Comparison of ENCODE assay signal across 21 cellular contexts in genomic region chr11:77143405-77144020, GRCh38. TPM values are rescaled to one million over a fixed set of nuclear protein-coding genes. Genes with fewer than 3 reads are reported as not detected.
A peak's percentile ranks its signal among the peaks of the same experiment; 100 is the strongest.
DNase-seq lines count a peak whose midpoint lies in the region; ATAC-seq, FAIRE-seq and TF ChIP-seq lines count a peak whose summit lies in the region.
"Had no signal": no experiment of that assay in that cellular context is flagged by ENCODE, and none has a peak within 500 bp of the region (broad histone marks: within the 10 kb centered on the region; RNA-seq: fewer than 3 reads in every experiment).

No MANE protein-coding gene starts in this region.

- no peak overlapping the region for H2AFZ ChIP-seq in K562 (ENCODE audit: low read depth, low read length)
- H2AFZ ChIP-seq: GM23248 had no signal

- peak overlapping the region; percentile 57 for H3K27ac Mint-ChIP-seq in nephron progenitor cell
- H3K27ac Mint-ChIP-seq: CD8-positive, alpha-beta T cell had no signal

- FAIRE-seq in K562 (lab: Jason Lieb, UNC), result no peak
- FAIRE-seq: D721Med, G401.6 had no signal

- TF ChIP-seq CTCF in K562 (IDR thresholded peaks at IDR 0.05 in 2 of 3, conservative IDR thresholded peaks at IDR 0.05 in 1 of 3; ENCODE audit: insufficient read depth in 2 of 3, low read depth in 1 of 3, low read length in 3 of 3) (no peak), nephron progenitor cell (IDR thresholded peaks at IDR 0.05) (no peak)

- peaks cover 0 to 7% of the 10 kb centered on the region in 2 experiments; a peak in 4 of 5 replicates for H3K4me1 ChIP-seq in K562 (replicated peaks in 1 of 2; ENCODE audit: control insufficient read depth in 2 of 2, insufficient read depth in 2 of 2, low read length in 2 of 2)

- BruUV-seq in K562 (replicated peaks; lab: Mats Ljungman, UMichigan), result no TSS peak

- H3K79me2 ChIP-seq in K562 (ENCODE audit: control insufficient read depth, insufficient read depth, low read length), result no peaks in the 10 kb centered on the region

- intact Hi-C loops in Right ventricle myocardium superior (cut with DNase I) (no loop called here), cardiac septum (cut with DNase I) (no loop called here), K562 (cut with micrococcal nuclease) (no loop called here)

- no peak for TF ChIP-seq RAD21 in K562 (CRISPR knock-in tag; conservative IDR thresholded peaks at IDR 0.05 in 1 of 2, IDR thresholded peaks at IDR 0.05 in 1 of 2)

- H3K9me3 Mint-ChIP-seq in nephron progenitor cell, result no peaks in the 10 kb centered on the region
- H3K9me3 Mint-ChIP-seq: CD8-positive, alpha-beta T cell had no signal

- ATAC-seq in Right ventricle myocardium superior (ENCODE audit: poor library complexity), result no peak
- no peak for ATAC-seq in K562
- no peak for ATAC-seq in HG03025 (IDR thresholded peaks at IDR 0.05; ENCODE audit: low FRiP score, unreplicated experiment)
- no peak for ATAC-seq in GM18873 (IDR thresholded peaks at IDR 0.05; ENCODE audit: low FRiP score, unreplicated experiment)
- ATAC-seq in GM18861 (IDR thresholded peaks at IDR 0.05; ENCODE audit: unreplicated experiment), result no peak
- ATAC-seq: CD8-positive, alpha-beta T cell had no signal

- H3K27me3 Mint-ChIP-seq in nephron progenitor cell (ENCODE audit: low read depth, poor library complexity), result peaks cover 32% of the 10 kb centered on the region

- POLR2A ChIA-PET in K562 (lab: Yijun Ruan, JAX), result interaction anchor here (1.0 to 1.4 kb wide), 2 partner anchors 9 to 28 kb away, joined by 3 read pairs; no protein-coding TSS in a partner anchor

- no peaks in the 10 kb centered on the region for H3K36me3 Mint-ChIP-seq in nephron progenitor cell (ENCODE audit: low read depth)
- H3K36me3 Mint-ChIP-seq: CD8-positive, alpha-beta T cell had no signal

- no peaks in the 10 kb centered on the region for H3K9me3 ChIP-seq in K562 (replicated peaks; ENCODE audit: control insufficient read depth, insufficient read depth, low read depth, low read length)

- no peak overlapping the region for H3K4me2 ChIP-seq in K562 (ENCODE audit: insufficient read depth, low read length)

- no peaks in the 10 kb centered on the region for H3K36me3 ChIP-seq in K562 (ENCODE audit: control insufficient read depth, insufficient read depth, low read length)

- no peak for TF ChIP-seq POLR2A in K562 (conservative IDR thresholded peaks at IDR 0.05)

- H3K9me1 ChIP-seq in K562 (ENCODE audit: control insufficient read depth, insufficient read depth, low read length), result no peaks in the 10 kb centered on the region

- 0 out of 2 replicates have a peak, but pooled peaks cover 7% of the 10 kb centered on the region for H4K20me1 ChIP-seq in K562 (replicated peaks; ENCODE audit: control insufficient read depth, insufficient read depth, low read length)

- WGBS in K562 (ENCODE audit: insufficient coverage, low coverage, missing lambda C conversion rate), result 5% methylated on average over 8 of the region's 8 CpGs

- no peak overlapping the region for H3K4me3 ChIP-seq in K562
- H3K4me3 ChIP-seq: GM23248 had no signal

- DNase-seq in Right ventricle myocardium superior (peak; percentile 16), cardiac septum (ENCODE audit: low spot score) (no peak), K562 (ENCODE audit: extremely low read depth in 1 of 4, low spot score in 3 of 4) (no peak), nephron progenitor cell (no peak), H4 (ENCODE audit: low spot score) (no peak)
- DNase-seq: ACHN; C1 segment of cervical spinal cord; CD8-positive, alpha-beta T cell; COR-L47; DMS153; DMS79 treated with DMSO at 0.1 percent for 48 hours; EL; GM23248; H7; IMR-90 had no signal

- CTCF ChIA-PET in K562 (lab: Yijun Ruan, JAX; ENCODE audit: low intra/inter-chr PET ratio), result no interaction called here

- peaks cover 9 to 49% of the 10 kb centered on the region in 2 experiments; a peak in 4 of 5 replicates for H3K27me3 ChIP-seq in K562 (ENCODE audit: control insufficient read depth in 2 of 2, insufficient read depth in 2 of 2, low read length in 2 of 2)

- peaks cover 74% of the 10 kb centered on the region for H3K4me1 Mint-ChIP-seq in nephron progenitor cell

- no peak overlapping the region for H3K4me3 Mint-ChIP-seq in nephron progenitor cell
- H3K4me3 Mint-ChIP-seq: CD8-positive, alpha-beta T cell had no signal

- TF ChIP-seq EP300 in K562 (IDR thresholded peaks at IDR 0.05; ENCODE audit: low read length), result no peak

- no peak overlapping the region for H3K9ac ChIP-seq in K562 (ENCODE audit: insufficient read depth in 1 of 2, low read depth in 2 of 2, low read length in 2 of 2)
- H3K9ac ChIP-seq: GM23248 had no signal

- H3K27ac ChIP-seq in K562 (ENCODE audit: extremely low read depth, low read depth, low read length), result no peak overlapping the region
- H3K27ac ChIP-seq: GM23248 had no signal

- in situ Hi-C loops in K562 (cut with MboI), result no loop called here

TF ChIP-seq in K562, 482 proteins besides CTCF, POLR2A, EP300 and RAD21:
- TF ChIP-seq NRF1 (conservative IDR thresholded peaks at IDR 0.05 in 1 of 2, IDR thresholded peaks at IDR 0.05 in 1 of 2), result peak; percentile 13 to 28; a peak in 1 of 4 replicates
- TF ChIP-seq CHD2 (IDR thresholded peaks at IDR 0.05; ENCODE audit: low read depth, low read length), result no peak
TF ChIP-seq in K562: peak in this region for 1.

RNA-seq across cellular contexts. Expression of gene MYO7A, which starts 15.5 kb away (rescaled TPM):
- 4.4 TPM for total RNA-seq in Right ventricle myocardium superior
- total RNA-seq in cardiac septum, result 3.0 TPM
- 1.1 and 2.5 TPM in 2 replicates for total RNA-seq in K562 (2011; cell fraction: chromatin; rRNA removed; ENCODE audit: low replicate concordance)
- total RNA-seq in K562 (2011; cell fraction: nucleolus; rRNA removed), result 0.79 and 1.0 TPM in 2 replicates
- total RNA-seq in K562 (2011; cell fraction: nucleoplasm; rRNA removed), result 0.53 and 0.73 TPM in 2 replicates
- total RNA-seq in K562 (2014; rRNA removed), result 0.04 and 0.09 TPM in 2 replicates
- 0.04 TPM in 1 of 2 replicates, not detected in the other for total RNA-seq in K562 (2014; rRNA removed; fragmentation: Illumina TruSeq; extraction: Trizol)
- 0.07 TPM in 1 of 2 replicates, not detected in the other for total RNA-seq in K562 (2015; rRNA removed; fragmentation: Illumina TruSeq; extraction: Trizol)
- 0.07 and 0.11 TPM in 2 replicates for total RNA-seq in K562 (2021)
- 0.10 and 0.14 TPM in 2 replicates for polyA plus RNA-seq in K562 (2011; rRNA removed)
- polyA plus RNA-seq in K562 (2011; cell fraction: cytosol; rRNA removed), result 0.13 and 0.19 TPM in 2 replicates
- polyA plus RNA-seq in K562 (2011; cell fraction: nucleus; rRNA removed), result 1.0 and 1.3 TPM in 2 replicates
- polyA plus RNA-seq in K562 (2012), result 0.04 and 0.35 TPM in 2 replicates
- polyA plus RNA-seq in K562 (2014; fragmentation: Illumina TruSeq; extraction: Trizol), result 0.03 and 0.06 TPM in 2 replicates
- polyA plus RNA-seq in K562 (2014; fragmentation: Nextera tagmentation; extraction: Ambion mirVana), result under 1 TPM in 1 of 2 experiments, not detected in 1; 0.01 TPM
- polyA plus RNA-seq in K562 (2014; rRNA removed), result 0.11 TPM in 1 of 2 replicates, not detected in the other
- polyA minus RNA-seq in K562 (2011; rRNA and poly(A)+ RNA removed), result 0.11 and 0.21 TPM in 2 replicates
- polyA minus RNA-seq in K562 (2011; cell fraction: cytosol; rRNA and poly(A)+ RNA removed), result not detected in 2 replicates
- 0.22 and 0.40 TPM in 2 replicates for polyA minus RNA-seq in K562 (2011; cell fraction: nucleus; rRNA and poly(A)+ RNA removed)
- total RNA-seq in H4 (2014; rRNA removed; shearing (Covaris generic)), result 0.35 and 1.4 TPM in 2 replicates
- total RNA-seq: A172, GM23248, IMR-90 had no signal
- polyA plus RNA-seq: GM23248 had no signal

RNA-seq across cellular contexts. Expression of gene OMP, which starts 40.9 kb away (rescaled TPM):
- total RNA-seq in Right ventricle myocardium superior (not detected), cardiac septum (not detected), K562 (2014; rRNA removed) (not detected in 2 replicates), K562 (2014; rRNA removed; fragmentation: Illumina TruSeq; extraction: Trizol) (not detected in 2 replicates), K562 (2015; rRNA removed; fragmentation: Illumina TruSeq; extraction: Trizol) (not detected in 2 replicates), K562 (2021) (not detected in 2 replicates)
- total RNA-seq in K562 (2011; cell fraction: chromatin; rRNA removed; ENCODE audit: low replicate concordance), result 2.0 and 3.9 TPM in 2 replicates
- total RNA-seq in K562 (2011; cell fraction: nucleolus; rRNA removed), result 2.4 and 4.2 TPM in 2 replicates
- 1.1 and 1.8 TPM in 2 replicates for total RNA-seq in K562 (2011; cell fraction: nucleoplasm; rRNA removed)
- polyA plus RNA-seq in K562 (2011; rRNA removed) (not detected in 2 replicates), K562 (2014; fragmentation: Illumina TruSeq; extraction: Trizol) (not detected in 2 replicates), K562 (2014; fragmentation: Nextera tagmentation; extraction: Ambion mirVana) (not detected), K562 (2014; rRNA removed) (not detected in 2 replicates)
- not detected in 2 replicates for polyA plus RNA-seq in K562 (2011; cell fraction: cytosol; rRNA removed)
- polyA plus RNA-seq in K562 (2011; cell fraction: nucleus; rRNA removed), result 0.74 and 0.86 TPM in 2 replicates
- 0.33 TPM in 1 of 2 replicates, not detected in the other for polyA plus RNA-seq in K562 (2012)
- polyA minus RNA-seq in K562 (2011; rRNA and poly(A)+ RNA removed), result not detected in 2 replicates
- not detected in 2 replicates for polyA minus RNA-seq in K562 (2011; cell fraction: cytosol; rRNA and poly(A)+ RNA removed)
- polyA minus RNA-seq in K562 (2011; cell fraction: nucleus; rRNA and poly(A)+ RNA removed), result 1.4 TPM in 1 of 2 replicates, not detected in the other
- total RNA-seq in H4 (2014; rRNA removed; shearing (Covaris generic)), result not detected in 2 replicates
- total RNA-seq: A172, GM23248, H7, IMR-90 had no signal
- polyA plus RNA-seq: GM23248 had no signal
